In genomic region chr7:155763721-155764431, GRCh38 we compare ENCODE assay signal across 8 cellular contexts. TPM values are rescaled to one million over a fixed set of nuclear protein-coding genes. Genes with fewer than 3 reads are reported as not detected.
A peak's percentile ranks its signal among the peaks of the same experiment; 100 is the strongest.
DNase-seq lines count a peak whose midpoint lies in the region; ATAC-seq and TF ChIP-seq lines count a peak whose summit lies in the region.

No MANE protein-coding gene starts in this region.

- H3K36me3 Mint-ChIP-seq in brain, result peaks cover 70% of the 10 kb centered on the region
- H3K36me3 Mint-ChIP-seq in osteocyte (ENCODE audit: unreplicated experiment), result peaks cover 19% of the 10 kb centered on the region

- peak overlapping the region; percentile 2; the same call in 1 of the 2 replicates for H3K4me3 ChIP-seq in AG04449 (ENCODE audit: low read depth, low read length)

- peaks cover 0 to 7% (median 0%) of the 10 kb centered on the region in 5 experiments for H3K9me3 Mint-ChIP-seq in brain
- no peaks in the 10 kb centered on the region for H3K9me3 Mint-ChIP-seq in osteocyte (ENCODE audit: unreplicated experiment)

- peak overlapping the region in 4 of 5 experiments; percentile 52 to 84 (median 72) for H3K27ac Mint-ChIP-seq in brain
- peak overlapping the region; percentile 97 for H3K27ac Mint-ChIP-seq in osteocyte (ENCODE audit: unreplicated experiment)

- in situ Hi-C loops in G401 (cut with HindIII; ENCODE audit: low sequenced_read_pairs), result no loop called here

- TF ChIP-seq CTCF in AG04449 (IDR thresholded peaks at IDR 0.05; ENCODE audit: insufficient read depth, low read length, missing control alignments), result no peak
- no peak for TF ChIP-seq CTCF in brain (conservative IDR thresholded peaks at IDR 0.05)
- no peak for TF ChIP-seq CTCF in osteocyte (IDR thresholded peaks at IDR 0.05)

- no peak overlapping the region for H3K4me3 Mint-ChIP-seq in brain
- peak overlapping the region; percentile 62 for H3K4me3 Mint-ChIP-seq in osteocyte (ENCODE audit: unreplicated experiment)

- H3K4me1 Mint-ChIP-seq in brain (peaks cover 27% of the 10 kb centered on the region), osteocyte (ENCODE audit: unreplicated experiment) (peaks cover 42% of the 10 kb centered on the region)

- CTCF ChIA-PET in AG04449 (lab: Yijun Ruan, JAX), result interaction anchor here (0.8 kb wide), 2 partner anchors 10 to 164 kb away, joined by 3 to 4 read pairs; no protein-coding TSS in a partner anchor

- ATAC-seq in GM21717 (IDR thresholded peaks at IDR 0.05; ENCODE audit: unreplicated experiment), result peak; percentile 60

- DNase-seq in AG04449 (ENCODE audit: low read depth, low spot score) (peak; percentile 34), T-helper 1 cell (peak in 3 of 5 donors; percentile 28 to 86 (median 36)), osteocyte (ENCODE audit: extremely low spot score, unreplicated experiment) (no peak), G401 (ENCODE audit: low spot score) (no peak), substantia nigra (lab: John Stamatoyannopoulos, UW) (no peak), mucosa of gallbladder (ENCODE audit: low spot score) (no peak)

- POLR2A ChIA-PET in AG04449 (lab: Yijun Ruan, JAX), result interaction anchor here (0.6 kb wide), 1 partner anchor 127 kb away, joined by 3 read pairs; no protein-coding TSS in a partner anchor

- no peaks in the 10 kb centered on the region for H3K27me3 Mint-ChIP-seq in brain
- no peaks in the 10 kb centered on the region for H3K27me3 Mint-ChIP-seq in osteocyte (ENCODE audit: unreplicated experiment)

- no peak overlapping the region for H3K27ac ChIP-seq in substantia nigra (ENCODE audit: low read depth, low read length, poor library complexity, severe bottlenecking)

RNA-seq across cellular contexts. Expression of gene SHH, which starts 48.4 kb away (rescaled TPM):
- polyA plus RNA-seq in brain (ENCODE audit: insufficient read depth, low read depth, low replicate concordance), result 0.15 TPM
- 0.08 and 0.11 TPM in 2 replicates for total RNA-seq in osteocyte
- not detected in 2 replicates for total RNA-seq in G401 (2014; rRNA removed; shearing (Covaris generic))
- 134 TPM for total RNA-seq in mucosa of gallbladder

Comparison
In these comparisons a context has a peak if more than half of its experiments do, and no peak if none do; other contexts are left out.
1. DNase-seq: peak in AG04449 (single experiment) and T-helper 1 cell (3 of 5); none in osteocyte (single experiment), G401 (single experiment), substantia nigra (0 of 49) and mucosa of gallbladder (single experiment).
2. RNA of gene SHH, which starts 48.4 kb away (total RNA-seq): 134 TPM in mucosa of gallbladder (single experiment); 0.08 to 0.11 TPM in osteocyte and not detected in G401; every median in the first group is over 100 times any median in the second.